Comparison of ENCODE assay signal across 8 cellular contexts in the genomic region with DNA sequence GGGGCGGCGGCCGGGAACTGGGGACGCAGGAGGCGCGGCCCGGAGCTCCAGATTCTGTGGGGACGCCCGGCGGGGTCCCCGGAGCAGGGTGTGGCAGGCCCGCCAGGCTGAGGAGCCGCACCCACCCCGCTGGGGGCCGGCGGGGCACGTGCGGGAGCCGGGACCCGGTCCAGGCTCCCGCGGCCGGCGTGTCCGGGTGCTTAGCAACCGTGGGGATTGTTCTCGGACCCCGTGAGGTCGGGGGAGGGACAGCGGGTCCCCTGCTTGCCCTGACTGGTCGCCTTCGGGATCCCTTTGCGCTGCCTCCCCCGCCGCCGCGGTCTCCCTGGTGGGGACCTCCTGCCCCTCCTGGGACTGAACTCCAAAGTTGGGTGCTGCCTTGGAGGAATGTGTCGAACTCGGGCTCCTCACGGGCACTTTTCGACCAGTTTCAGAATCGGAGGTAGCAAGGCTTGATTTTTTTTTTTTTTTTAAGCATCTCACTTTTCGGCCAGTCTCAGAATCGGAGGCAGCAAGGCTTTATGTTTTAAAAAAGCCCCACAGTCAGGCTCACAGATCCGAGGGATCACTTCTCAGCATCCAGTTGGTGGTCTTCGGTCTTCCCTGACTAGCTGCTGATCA. TPM values are rescaled to one million over a fixed set of nuclear protein-coding genes. Genes with fewer than 3 reads are reported as not detected.
DNase-seq lines count a peak whose midpoint lies in the region; ATAC-seq, FAIRE-seq and TF ChIP-seq lines count a peak whose summit lies in the region.

No MANE protein-coding gene starts in this region.

- H3K9ac ChIP-seq in neuronal stem cell (ENCODE audit: low read depth, low read length, poor library complexity), result peak overlapping the region; percentile 81

- H2BK15ac ChIP-seq in neuronal stem cell (ENCODE audit: low read length), result no peak overlapping the region

- H3K27me3 ChIP-seq in neuronal stem cell (ENCODE audit: control insufficient read depth in 3 of 3, insufficient read depth in 3 of 3, low read depth in 1 of 3, low read length in 3 of 3) (no peaks in the 10 kb centered on the region), upper lobe of right lung (no peaks in the 10 kb centered on the region)

- H3K4me2 ChIP-seq in neuronal stem cell (ENCODE audit: insufficient read depth, low read length, poor library complexity, severe bottlenecking), result peak overlapping the region; percentile 74

- H4K91ac ChIP-seq in neuronal stem cell (ENCODE audit: low read depth, low read length, poor library complexity), result no peak overlapping the region

- FAIRE-seq in frontal cortex (lab: Jason Lieb, UNC), result no peak

- H3K9me3 ChIP-seq in neuronal stem cell (replicated peaks in 1 of 2; ENCODE audit: control insufficient read depth in 2 of 2, insufficient read depth in 1 of 2, low read depth in 1 of 2, low read length in 2 of 2) (no peaks in the 10 kb centered on the region), upper lobe of right lung (no peaks in the 10 kb centered on the region)

- DNase-seq in A172 (ENCODE audit: low spot score) (peak; percentile 7), GM13976 (ENCODE audit: low spot score) (peak; percentile 82), NCI-H526 treated with DMSO at 0.1 percent for 48 hours (lab: John Stamatoyannopoulos, UW) (peak; percentile 22), activated gamma-delta T cell (lab: John Stamatoyannopoulos, UW) (peak; percentile 43), frontal cortex (ENCODE audit: low spot score in 2 of 2) (peak; percentile 52 to 69), neuronal stem cell (ENCODE audit: low spot score) (no peak), upper lobe of right lung (peak; percentile 85)

- H3K4ac ChIP-seq in neuronal stem cell (ENCODE audit: low read length), result no peak overlapping the region

- no peak overlapping the region for H2BK12ac ChIP-seq in neuronal stem cell (ENCODE audit: low read length)

- TF ChIP-seq CTCF in GM13976 (IDR thresholded peaks at IDR 0.05; ENCODE audit: borderline replicate concordance, control extremely low read depth, extremely low read depth, insufficient read depth, missing control alignments) (no peak), upper lobe of right lung (IDR thresholded peaks at IDR 0.05) (no peak)

- H2BK120ac ChIP-seq in neuronal stem cell (ENCODE audit: low read depth, low read length), result no peak overlapping the region

- WGBS in neuronal stem cell (ENCODE audit: extremely low coverage in 2 of 2, insufficient read length in 2 of 2, insufficient replicate concordance in 1 of 2), 2 donors, result no CpG with 5 or more reads among the region's 46 CpGs

- peaks cover 1 to 23% of the 10 kb centered on the region in 2 donors for H3K36me3 ChIP-seq in neuronal stem cell (replicated peaks in 1 of 2; ENCODE audit: control insufficient read depth in 2 of 2, insufficient read depth in 2 of 2, low read length in 2 of 2)
- peaks cover 23% of the 10 kb centered on the region for H3K36me3 ChIP-seq in upper lobe of right lung

- peak overlapping the region; percentile 95 for H3K18ac ChIP-seq in neuronal stem cell (ENCODE audit: low read length)

- H3K4me1 ChIP-seq in neuronal stem cell (ENCODE audit: control insufficient read depth in 2 of 2, insufficient read depth in 1 of 2, low read depth in 1 of 2, low read length in 2 of 2) (peaks cover 7 to 13% of the 10 kb centered on the region in 2 donors), upper lobe of right lung (peaks cover 4% of the 10 kb centered on the region)

- H2AFZ ChIP-seq in neuronal stem cell (ENCODE audit: low read length), result peak overlapping the region; percentile 94

- no peak overlapping the region for H2AK5ac ChIP-seq in neuronal stem cell (ENCODE audit: low read depth, low read length)

- H3K23ac ChIP-seq in neuronal stem cell (ENCODE audit: low read depth, low read length, poor library complexity), result peak overlapping the region; percentile 80

- H3K4me3 ChIP-seq in neuronal stem cell (ENCODE audit: low read length in 2 of 2) (peak overlapping the region; percentile 78 to 88), upper lobe of right lung (peak overlapping the region; percentile 93)

- in situ Hi-C loops in GM13976 (cut with MboI; ENCODE audit: low sequenced_read_pairs, unreplicated experiment), result no loop called here

- intact Hi-C loops in upper lobe of right lung (cut with DNase I), result no loop called here

- H2BK5ac ChIP-seq in neuronal stem cell (ENCODE audit: low read length), result no peak overlapping the region

- H3K27ac ChIP-seq in neuronal stem cell (replicated peaks; ENCODE audit: low read length) (peak overlapping the region; percentile 65), upper lobe of right lung (peak overlapping the region; percentile 93)

- peak; percentile 15 for ATAC-seq in HG02943 (IDR thresholded peaks at IDR 0.05; ENCODE audit: low read depth, unreplicated experiment)
- ATAC-seq in upper lobe of right lung, result peak; percentile 21

- H3K14ac ChIP-seq in neuronal stem cell (ENCODE audit: low read length), result peak overlapping the region; percentile 56

- no peaks in the 10 kb centered on the region for H3K79me1 ChIP-seq in neuronal stem cell (ENCODE audit: low read depth, low read length)

- no peak overlapping the region for H4K8ac ChIP-seq in neuronal stem cell (ENCODE audit: low read depth, low read length)

RNA-seq across cellular contexts. Expression of gene FAM76A, which starts 0.5 kb away (rescaled TPM):
- total RNA-seq in A172 (2014; rRNA removed; shearing (Covaris generic)), result 8.6 and 9.4 TPM in 2 replicates
- total RNA-seq in frontal cortex, result 20.0 TPM
- 9.6 TPM for polyA plus RNA-seq in neuronal stem cell (2013, experiment 1 of 2)
- 10.6 TPM for polyA plus RNA-seq in neuronal stem cell (2013, experiment 2 of 2)
- total RNA-seq in upper lobe of right lung, result 23.3 TPM

RNA-seq across cellular contexts. Expression of gene STX12, which starts 46.7 kb away (rescaled TPM):
- total RNA-seq in A172 (2014; rRNA removed; shearing (Covaris generic)), result 18.9 and 22.8 TPM in 2 replicates
- total RNA-seq in frontal cortex, result 175 TPM
- polyA plus RNA-seq in neuronal stem cell (2013, experiment 1 of 2), result 15.9 TPM
- polyA plus RNA-seq in neuronal stem cell (2013, experiment 2 of 2), result 15.7 TPM
- total RNA-seq in upper lobe of right lung, result 95.6 TPM

RNA-seq across cellular contexts. Expression of gene IFI6, which starts 54.3 kb away (rescaled TPM):
- 24.9 and 32.0 TPM in 2 replicates for total RNA-seq in A172 (2014; rRNA removed; shearing (Covaris generic))
- total RNA-seq in frontal cortex (45.2 TPM), upper lobe of right lung (259 TPM)
- polyA plus RNA-seq in neuronal stem cell (2013, experiment 1 of 2), result 19.2 TPM
- polyA plus RNA-seq in neuronal stem cell (2013, experiment 2 of 2), result 19.4 TPM
